In genomic region chr15:42182328-42182901, GRCh38 we compare ENCODE assay signal across 18 cellular contexts. TPM values are rescaled to one million over a fixed set of nuclear protein-coding genes. Genes with fewer than 3 reads are reported as not detected.
"Had no signal": no experiment of that assay in that cellular context is flagged by ENCODE, and none has a peak within 500 bp of the region (broad histone marks: within the 10 kb centered on the region; RNA-seq: fewer than 3 reads in every experiment).

No MANE protein-coding gene starts in this region.

- H3K9me3 Mint-ChIP-seq: activated naive CD8-positive, alpha-beta T cell treated with anti-CD3 and anti-CD28 coated beads, Interleukin-2, amount 10 ng/mL, durations not matched to agents 7 days and 5 days; effector memory CD8-positive, alpha-beta T cell; mesothelial cell of epicardium had no signal

- H3K4me1 ChIP-seq: psoas muscle, right lobe of liver had no signal

- H3K9me3 ChIP-seq: psoas muscle, right lobe of liver, thoracic aorta had no signal

- H3K4me1 Mint-ChIP-seq: activated naive CD8-positive, alpha-beta T cell treated with anti-CD3 and anti-CD28 coated beads, Interleukin-2, amount 10 ng/mL, durations not matched to agents 7 days and 5 days; mesothelial cell of epicardium had no signal

- ATAC-seq: activated CD4-positive, CD25-positive, alpha-beta regulatory T cell treated with anti-CD3 and anti-CD28 coated beads, Interleukin-2, amount 50 U/mL, for 24 hours; effector memory CD8-positive, alpha-beta T cell; psoas muscle had no signal

- H3K27me3 Mint-ChIP-seq: activated naive CD8-positive, alpha-beta T cell treated with anti-CD3 and anti-CD28 coated beads, Interleukin-2, amount 10 ng/mL, durations not matched to agents 7 days and 5 days; effector memory CD8-positive, alpha-beta T cell had no signal

- H3K4me3 Mint-ChIP-seq: activated naive CD8-positive, alpha-beta T cell treated with anti-CD3 and anti-CD28 coated beads, Interleukin-2, amount 10 ng/mL, durations not matched to agents 7 days and 5 days; effector memory CD8-positive, alpha-beta T cell; mesothelial cell of epicardium had no signal

- H3K27ac ChIP-seq: brain microvascular endothelial cell, epithelial cell of prostate, psoas muscle, right lobe of liver, thoracic aorta had no signal

- DNase-seq: activated CD4-positive, alpha-beta T cell treated with anti-CD3 and anti-CD28 coated beads, Interleukin-2, amount 50 U/mL, for 48 hours; activated naive CD8-positive, alpha-beta T cell treated with anti-CD3 and anti-CD28 coated beads, Interleukin-2, amount 10 ng/mL, durations not matched to agents 7 days and 5 days; brain microvascular endothelial cell; effector memory CD8-positive, alpha-beta T cell; foreskin melanocyte; kidney glomerular epithelial cell; psoas muscle; right lobe of liver; stimulated activated CD4-positive, alpha-beta T cell treated with anti-CD3 and anti-CD28 coated beads, Interleukin-4, amount 100 ng/mL, for 4 hours; stimulated activated CD8-positive, alpha-beta memory T cell treated with anti-CD3 and anti-CD28 coated beads, Interleukin-4, amount 100 ng/mL, for 48 hours had no signal

- H3K4me3 ChIP-seq: psoas muscle, right lobe of liver, smooth muscle cell, thoracic aorta had no signal

- H3K27ac Mint-ChIP-seq: activated naive CD8-positive, alpha-beta T cell treated with anti-CD3 and anti-CD28 coated beads, Interleukin-2, amount 10 ng/mL, durations not matched to agents 7 days and 5 days; mesothelial cell of epicardium had no signal

RNA-seq across cellular contexts. Expression of gene PLA2G4F, which starts 26.0 kb away (rescaled TPM):
- total RNA-seq: activated naive CD8-positive, alpha-beta T cell treated with anti-CD3 and anti-CD28 coated beads, Interleukin-2, amount 10 ng/mL, durations not matched to agents 7 days and 5 days; fibroblast of lung; osteoblast; right lobe of liver had no signal
- polyA plus RNA-seq: fibroblast of lung, neural cell had no signal
